In the genomic region with DNA sequence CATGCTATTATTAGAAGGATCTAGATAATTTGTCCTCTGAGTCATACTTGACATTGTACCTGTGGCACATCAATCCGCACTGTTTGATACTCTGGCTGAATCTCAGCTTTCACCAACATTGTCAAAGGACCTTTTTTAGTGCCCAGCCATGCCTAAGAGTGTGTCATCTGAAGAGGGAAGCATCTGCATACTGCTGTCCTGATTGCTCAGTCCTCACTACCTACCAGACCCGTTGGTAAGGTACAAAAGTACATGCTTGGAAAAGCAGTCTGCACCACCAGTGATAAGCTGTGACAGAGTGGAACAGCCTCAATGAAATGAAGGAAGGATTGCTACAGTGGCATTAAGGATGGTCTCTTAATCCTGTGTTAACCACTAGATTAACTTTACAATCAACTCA, we compare ENCODE assay signal across 1 cellular context.
TF ChIP-seq lines count a peak whose summit lies in the region.

No MANE protein-coding gene starts in this region.

TF ChIP-seq in IMR-90, 13 proteins besides CTCF, POLR2A, EP300 and RAD21:
- TF ChIP-seq RCOR1 (IDR thresholded peaks at IDR 0.05; ENCODE audit: insufficient replicate concordance, low read length) (no peak), MAFK (IDR thresholded peaks at IDR 0.05; ENCODE audit: low read depth, low read length) (no peak), RFX5 (IDR thresholded peaks at IDR 0.05; ENCODE audit: low read depth, low read length) (no peak)
- TF ChIP-seq, protein P1, sequence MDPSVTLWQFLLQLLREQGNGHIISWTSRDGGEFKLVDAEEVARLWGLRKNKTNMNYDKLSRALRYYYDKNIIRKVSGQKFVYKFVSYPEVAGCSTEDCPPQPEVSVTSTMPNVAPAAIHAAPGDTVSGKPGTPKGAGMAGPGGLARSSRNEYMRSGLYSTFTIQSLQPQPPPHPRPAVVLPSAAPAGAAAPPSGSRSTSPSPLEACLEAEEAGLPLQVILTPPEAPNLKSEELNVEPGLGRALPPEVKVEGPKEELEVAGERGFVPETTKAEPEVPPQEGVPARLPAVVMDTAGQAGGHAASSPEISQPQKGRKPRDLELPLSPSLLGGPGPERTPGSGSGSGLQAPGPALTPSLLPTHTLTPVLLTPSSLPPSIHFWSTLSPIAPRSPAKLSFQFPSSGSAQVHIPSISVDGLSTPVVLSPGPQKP (IDR thresholded peaks at IDR 0.05; ENCODE audit: borderline replicate concordance, low read depth, low read length), result no peak
